1 cellular context compared by ENCODE assay signal in genomic region chr7:1957471-1958225, GRCh38.
TF ChIP-seq lines count a peak whose summit lies in the region.

No MANE protein-coding gene starts in this region.

TF ChIP-seq in HepG2, 621 proteins besides CTCF, POLR2A, EP300 and RAD21 (continued from another document):
- TF ChIP-seq DMTF1 (CRISPR knock-in tag; IDR thresholded peaks at IDR 0.05) = no peak
- no peak for TF ChIP-seq MYNN (CRISPR knock-in tag; IDR thresholded peaks at IDR 0.05; ENCODE audit: low read depth)
- no peak for TF ChIP-seq ZNF614 (CRISPR knock-in tag; IDR thresholded peaks at IDR 0.05; ENCODE audit: borderline replicate concordance)
- no peak for TF ChIP-seq TGIF2 (CRISPR knock-in tag; IDR thresholded peaks at IDR 0.05)
- TF ChIP-seq MYC (CRISPR knock-in tag; IDR thresholded peaks at IDR 0.05; ENCODE audit: borderline replicate concordance) = no peak
- no peak for TF ChIP-seq ZNF746 (CRISPR knock-in tag; IDR thresholded peaks at IDR 0.05)
- TF ChIP-seq KLF13 (CRISPR knock-in tag; IDR thresholded peaks at IDR 0.05) = no peak
- no peak for TF ChIP-seq CENPT (CRISPR knock-in tag; IDR thresholded peaks at IDR 0.05; ENCODE audit: low read depth)
- no peak for TF ChIP-seq SAFB2 (CRISPR knock-in tag; IDR thresholded peaks at IDR 0.05; ENCODE audit: borderline replicate concordance, low read depth)
- no peak for TF ChIP-seq KDM4B (CRISPR knock-in tag; IDR thresholded peaks at IDR 0.05)
- TF ChIP-seq ZNF24 (IDR thresholded peaks at IDR 0.05) = no peak
- TF ChIP-seq EEA1 (CRISPR knock-in tag; IDR thresholded peaks at IDR 0.05; ENCODE audit: borderline replicate concordance) = no peak
- TF ChIP-seq GTF2F1 (IDR thresholded peaks at IDR 0.05; ENCODE audit: low read length) = no peak
- TF ChIP-seq, protein P1, sequence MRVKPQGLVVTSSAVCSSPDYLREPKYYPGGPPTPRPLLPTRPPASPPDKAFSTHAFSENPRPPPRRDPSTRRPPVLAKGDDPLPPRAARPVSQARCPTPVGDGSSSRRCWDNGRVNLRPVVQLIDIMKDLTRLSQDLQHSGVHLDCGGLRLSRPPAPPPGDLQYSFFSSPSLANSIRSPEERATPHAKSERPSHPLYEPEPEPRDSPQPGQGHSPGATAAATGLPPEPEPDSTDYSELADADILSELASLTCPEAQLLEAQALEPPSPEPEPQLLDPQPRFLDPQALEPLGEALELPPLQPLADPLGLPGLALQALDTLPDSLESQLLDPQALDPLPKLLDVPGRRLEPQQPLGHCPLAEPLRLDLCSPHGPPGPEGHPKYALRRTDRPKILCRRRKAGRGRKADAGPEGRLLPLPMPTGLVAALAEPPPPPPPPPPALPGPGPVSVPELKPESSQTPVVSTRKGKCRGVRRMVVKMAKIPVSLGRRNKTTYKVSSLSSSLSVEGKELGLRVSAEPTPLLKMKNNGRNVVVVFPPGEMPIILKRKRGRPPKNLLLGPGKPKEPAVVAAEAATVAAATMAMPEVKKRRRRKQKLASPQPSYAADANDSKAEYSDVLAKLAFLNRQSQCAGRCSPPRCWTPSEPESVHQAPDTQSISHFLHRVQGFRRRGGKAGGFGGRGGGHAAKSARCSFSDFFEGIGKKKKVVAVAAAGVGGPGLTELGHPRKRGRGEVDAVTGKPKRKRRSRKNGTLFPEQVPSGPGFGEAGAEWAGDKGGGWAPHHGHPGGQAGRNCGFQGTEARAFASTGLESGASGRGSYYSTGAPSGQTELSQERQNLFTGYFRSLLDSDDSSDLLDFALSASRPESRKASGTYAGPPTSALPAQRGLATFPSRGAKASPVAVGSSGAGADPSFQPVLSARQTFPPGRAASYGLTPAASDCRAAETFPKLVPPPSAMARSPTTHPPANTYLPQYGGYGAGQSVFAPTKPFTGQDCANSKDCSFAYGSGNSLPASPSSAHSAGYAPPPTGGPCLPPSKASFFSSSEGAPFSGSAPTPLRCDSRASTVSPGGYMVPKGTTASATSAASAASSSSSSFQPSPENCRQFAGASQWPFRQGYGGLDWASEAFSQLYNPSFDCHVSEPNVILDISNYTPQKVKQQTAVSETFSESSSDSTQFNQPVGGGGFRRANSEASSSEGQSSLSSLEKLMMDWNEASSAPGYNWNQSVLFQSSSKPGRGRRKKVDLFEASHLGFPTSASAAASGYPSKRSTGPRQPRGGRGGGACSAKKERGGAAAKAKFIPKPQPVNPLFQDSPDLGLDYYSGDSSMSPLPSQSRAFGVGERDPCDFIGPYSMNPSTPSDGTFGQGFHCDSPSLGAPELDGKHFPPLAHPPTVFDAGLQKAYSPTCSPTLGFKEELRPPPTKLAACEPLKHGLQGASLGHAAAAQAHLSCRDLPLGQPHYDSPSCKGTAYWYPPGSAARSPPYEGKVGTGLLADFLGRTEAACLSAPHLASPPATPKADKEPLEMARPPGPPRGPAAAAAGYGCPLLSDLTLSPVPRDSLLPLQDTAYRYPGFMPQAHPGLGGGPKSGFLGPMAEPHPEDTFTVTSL (CRISPR knock-in tag; IDR thresholded peaks at IDR 0.05; ENCODE audit: borderline replicate concordance) = no peak
- no peak for TF ChIP-seq ZNF337 (CRISPR knock-in tag; IDR thresholded peaks at IDR 0.05; ENCODE audit: borderline replicate concordance, low read depth)
